9 cellular contexts compared by ENCODE assay signal in the genomic region with DNA sequence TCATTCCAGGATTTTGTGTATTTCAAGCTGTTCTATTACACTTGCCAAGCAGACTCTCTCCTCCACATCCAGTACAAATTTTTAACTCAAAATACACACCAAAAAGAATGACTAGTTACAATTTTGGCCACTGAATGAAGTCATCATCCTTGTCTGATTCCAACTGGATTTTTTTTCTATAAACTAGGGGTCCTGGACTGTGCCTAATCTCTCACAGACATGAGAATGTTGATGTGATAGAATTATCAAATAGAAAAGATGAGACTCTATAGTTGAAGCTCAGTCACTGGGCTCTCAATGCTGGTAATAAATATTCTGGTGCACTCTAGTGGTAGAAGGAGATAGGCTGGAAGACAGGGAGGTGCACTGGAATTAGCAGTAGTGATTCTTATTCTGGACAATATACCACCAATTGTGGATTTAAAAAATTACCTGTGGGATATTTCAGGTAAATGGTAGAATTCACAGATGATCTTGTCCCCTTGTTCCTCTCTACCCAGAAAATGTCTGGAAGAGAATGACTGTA.
DNase-seq lines count a peak whose midpoint lies in the region; ATAC-seq and TF ChIP-seq lines count a peak whose summit lies in the region.
"Had no signal": no experiment of that assay in that cellular context is flagged by ENCODE, and none has a peak within 500 bp of the region (broad histone marks: within the 10 kb centered on the region; RNA-seq: fewer than 3 reads in every experiment).

No MANE protein-coding gene starts in this region.

- H3K36me3 Mint-ChIP-seq in activated T-helper 2 cell treated with anti-CD3 and anti-CD28 coated beads, Interferon-gamma antibody, Interleukin-2, Interleukin-4, amounts not matched to agents 10 μg/mL and 5 μg/mL and 100 μg/mL, durations not matched to agents 14 hours and 24 hours and 36 hours (ENCODE audit: low read depth), result no peaks in the 10 kb centered on the region

- H3K4me3 ChIP-seq in choroid plexus epithelial cell (ENCODE audit: low read depth, low read length), result no peak overlapping the region

- intact Hi-C loops in activated T-helper 2 cell treated with anti-CD3 and anti-CD28 coated beads, Interferon-gamma antibody, Interleukin-2, Interleukin-4, amounts not matched to agents 10 μg/mL and 5 μg/mL and 100 μg/mL, durations not matched to agents 14 hours and 24 hours and 36 hours (cut with micrococcal nuclease), result no loop called here

- peak; percentile 23 for TF ChIP-seq CTCF in GM12873 (IDR thresholded peaks at IDR 0.05; ENCODE audit: insufficient read depth, low read depth, low read length, missing control alignments)
- TF ChIP-seq CTCF in choroid plexus epithelial cell (conservative IDR thresholded peaks at IDR 0.05; ENCODE audit: low read depth, low read length), result peak; percentile 65

- H3K27ac Mint-ChIP-seq in activated T-helper 2 cell treated with anti-CD3 and anti-CD28 coated beads, Interferon-gamma antibody, Interleukin-2, Interleukin-4, amounts not matched to agents 10 μg/mL and 5 μg/mL and 100 μg/mL, durations not matched to agents 14 hours and 24 hours and 36 hours, result no peak overlapping the region
- H3K27ac Mint-ChIP-seq: stimulated activated naive CD8-positive, alpha-beta T cell treated with anti-CD3 and anti-CD28 coated beads, Interleukin-15, Interleukin-2, amounts not matched to agents 100 ng/mL and 50 ng/mL, for 24 hours had no signal

- no peaks in the 10 kb centered on the region for H3K4me1 Mint-ChIP-seq in activated T-helper 2 cell treated with anti-CD3 and anti-CD28 coated beads, Interferon-gamma antibody, Interleukin-2, Interleukin-4, amounts not matched to agents 10 μg/mL and 5 μg/mL and 100 μg/mL, durations not matched to agents 14 hours and 24 hours and 36 hours (ENCODE audit: low read depth)

- no peaks in the 10 kb centered on the region for H3K27me3 Mint-ChIP-seq in activated T-helper 2 cell treated with anti-CD3 and anti-CD28 coated beads, Interferon-gamma antibody, Interleukin-2, Interleukin-4, amounts not matched to agents 10 μg/mL and 5 μg/mL and 100 μg/mL, durations not matched to agents 14 hours and 24 hours and 36 hours (ENCODE audit: low read depth)

- DNase-seq in NCI-H1417 treated with DMSO at 0.1 percent for 48 hours (lab: John Stamatoyannopoulos, UW) (peak; percentile 36), choroid plexus epithelial cell (ENCODE audit: low read depth) (peak; percentile 52), pons (ENCODE audit: low spot score) (peak; percentile 77), activated gamma-delta T cell treated with Interleukin-2 at 50 U/mL for 16 hours (no peak)
- DNase-seq in activated T-helper 2 cell treated with anti-CD3 and anti-CD28 coated beads, Interferon-gamma antibody, Interleukin-2, Interleukin-4, amounts not matched to agents 10 μg/mL and 5 μg/mL and 100 μg/mL, durations not matched to agents 14 hours and 24 hours and 36 hours (ENCODE audit: low spot score), result no peak
- DNase-seq in stimulated activated CD4-positive, alpha-beta T cell treated with anti-CD3 and anti-CD28 coated beads, Interleukin-1b, Interleukin-23, amount 100 ng/mL, for 48 hours, result no peak

- H3K9me3 Mint-ChIP-seq in activated T-helper 2 cell treated with anti-CD3 and anti-CD28 coated beads, Interferon-gamma antibody, Interleukin-2, Interleukin-4, amounts not matched to agents 10 μg/mL and 5 μg/mL and 100 μg/mL, durations not matched to agents 14 hours and 24 hours and 36 hours, result no peaks in the 10 kb centered on the region
- H3K9me3 Mint-ChIP-seq: stimulated activated naive CD8-positive, alpha-beta T cell treated with anti-CD3 and anti-CD28 coated beads, Interleukin-15, Interleukin-2, amounts not matched to agents 100 ng/mL and 50 ng/mL, for 24 hours had no signal

- no peak overlapping the region for H3K4me3 Mint-ChIP-seq in activated T-helper 2 cell treated with anti-CD3 and anti-CD28 coated beads, Interferon-gamma antibody, Interleukin-2, Interleukin-4, amounts not matched to agents 10 μg/mL and 5 μg/mL and 100 μg/mL, durations not matched to agents 14 hours and 24 hours and 36 hours (ENCODE audit: low read depth)
- H3K4me3 Mint-ChIP-seq: stimulated activated naive CD8-positive, alpha-beta T cell treated with anti-CD3 and anti-CD28 coated beads, Interleukin-15, Interleukin-2, amounts not matched to agents 100 ng/mL and 50 ng/mL, for 24 hours had no signal

- no peak for ATAC-seq in HG03469 (IDR thresholded peaks at IDR 0.05; ENCODE audit: unreplicated experiment)

Comparison
In these comparisons a context has a peak if more than half of its experiments do, and no peak if none do; other contexts are left out.
1. DNase-seq: peak in NCI-H1417 treated with DMSO at 0.1 percent for 48 hours (single experiment), choroid plexus epithelial cell (single experiment) and pons (single experiment); none in activated T-helper 2 cell treated with anti-CD3 and anti-CD28 coated beads, Interferon-gamma antibody, Interleukin-2, Interleukin-4, amounts not matched to agents 10 μg/mL and 5 μg/mL and 100 μg/mL, durations not matched to agents 14 hours and 24 hours and 36 hours (single experiment), activated gamma-delta T cell treated with Interleukin-2 at 50 U/mL for 16 hours (single experiment) and stimulated activated CD4-positive, alpha-beta T cell treated with anti-CD3 and anti-CD28 coated beads, Interleukin-1b, Interleukin-23, amount 100 ng/mL, for 48 hours (single experiment).